Comparison of ENCODE assay signal across 10 cellular contexts in the genomic region with DNA sequence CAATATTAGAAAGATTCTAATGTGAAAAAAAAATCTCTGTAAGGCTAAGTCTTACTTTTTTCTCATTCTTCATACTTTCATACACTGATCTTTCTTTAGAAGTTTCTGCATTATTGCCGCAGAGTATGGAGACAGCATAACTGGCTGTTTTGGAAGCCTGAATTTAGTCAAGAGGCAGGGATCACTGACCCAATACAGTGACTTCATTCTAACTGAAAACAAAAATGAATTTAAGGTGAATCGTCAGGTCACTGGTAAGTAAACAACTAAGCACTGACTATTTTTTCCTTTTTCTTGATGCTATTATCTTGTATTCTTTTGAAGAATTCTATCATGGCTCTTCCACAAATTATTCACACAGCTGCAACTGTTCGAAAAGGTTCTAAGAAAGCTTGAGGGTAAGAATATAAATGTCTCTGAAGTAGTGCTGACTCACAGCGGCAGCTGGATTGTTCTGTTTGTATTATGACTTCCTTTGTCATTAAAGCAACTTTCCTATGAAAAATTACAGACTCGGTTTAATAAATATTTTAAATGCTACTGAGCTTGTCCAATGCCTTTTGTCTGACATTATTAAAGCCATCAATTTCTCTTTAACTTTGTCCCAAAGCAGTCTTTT.
A peak's percentile ranks its signal among the peaks of the same experiment; 100 is the strongest.
DNase-seq lines count a peak whose midpoint lies in the region; ATAC-seq and TF ChIP-seq lines count a peak whose summit lies in the region.
"Had no signal": no experiment of that assay in that cellular context is flagged by ENCODE, and none has a peak within 500 bp of the region (broad histone marks: within the 10 kb centered on the region; RNA-seq: fewer than 3 reads in every experiment).

No MANE protein-coding gene starts in this region.

- H3K27me3 Mint-ChIP-seq in activated CD8-positive, alpha-beta T cell treated with anti-CD3 and anti-CD28 coated beads for 36 hours: no peaks in the 10 kb centered on the region
- H3K27me3 Mint-ChIP-seq: activated naive CD8-positive, alpha-beta T cell treated with anti-CD3 and anti-CD28 coated beads, Interleukin-2, amount 50 U/mL, for 24 hours had no signal

- no peaks in the 10 kb centered on the region for H3K9me3 Mint-ChIP-seq in activated CD8-positive, alpha-beta T cell treated with anti-CD3 and anti-CD28 coated beads for 36 hours

- H3K27ac Mint-ChIP-seq in activated CD8-positive, alpha-beta T cell treated with anti-CD3 and anti-CD28 coated beads for 36 hours: no peak overlapping the region
- H3K27ac Mint-ChIP-seq: activated naive CD8-positive, alpha-beta T cell treated with anti-CD3 and anti-CD28 coated beads, Interleukin-2, amount 50 U/mL, for 24 hours had no signal

- H3K4me1 Mint-ChIP-seq in activated CD8-positive, alpha-beta T cell treated with anti-CD3 and anti-CD28 coated beads for 36 hours (ENCODE audit: low read depth): no peaks in the 10 kb centered on the region
- H3K4me1 Mint-ChIP-seq: activated naive CD8-positive, alpha-beta T cell treated with anti-CD3 and anti-CD28 coated beads, Interleukin-2, amount 50 U/mL, for 24 hours had no signal

- H3K4me3 Mint-ChIP-seq in activated CD8-positive, alpha-beta T cell treated with anti-CD3 and anti-CD28 coated beads for 36 hours: no peak overlapping the region
- H3K4me3 Mint-ChIP-seq: activated naive CD8-positive, alpha-beta T cell treated with anti-CD3 and anti-CD28 coated beads, Interleukin-2, amount 50 U/mL, for 24 hours had no signal

- ATAC-seq in GM21825 (IDR thresholded peaks at IDR 0.05; ENCODE audit: unreplicated experiment) (no peak), HG03520 (IDR thresholded peaks at IDR 0.05; ENCODE audit: unreplicated experiment) (no peak)
- no peak for ATAC-seq in activated CD8-positive, alpha-beta T cell treated with anti-CD3 and anti-CD28 coated beads for 36 hours
- ATAC-seq: activated naive CD8-positive, alpha-beta T cell treated with anti-CD3 and anti-CD28 coated beads, Interleukin-2, amount 50 U/mL, for 24 hours; left colon had no signal

- TF ChIP-seq CTCF in GM06990 (IDR thresholded peaks at IDR 0.05; ENCODE audit: insufficient read depth, low read length, poor library complexity, severe bottlenecking): no peak
- TF ChIP-seq CTCF in activated CD8-positive, alpha-beta T cell treated with anti-CD3 and anti-CD28 coated beads for 36 hours (IDR thresholded peaks at IDR 0.05): no peak

- CTCF ChIA-PET in activated CD8-positive, alpha-beta T cell treated with anti-CD3 and anti-CD28 coated beads for 36 hours (lab: Charles Lee): no interaction called here

- H3K4me3 ChIP-seq in GM06990 (replicated peaks; ENCODE audit: low read depth, low read length): peak overlapping the region; percentile 25; the same call in 1 of the 2 replicates

- no peak for DNase-seq in GM06990 (ENCODE audit: extremely low read depth, insufficient read length)
- peak; percentile 37 for DNase-seq in KBM-7
- DNase-seq in brain pericyte (ENCODE audit: low read depth, low spot score): peak; percentile 24
- peak; percentile 76 for DNase-seq in myocyte (ENCODE audit: low read depth)
- DNase-seq in activated CD8-positive, alpha-beta T cell treated with anti-CD3 and anti-CD28 coated beads for 36 hours: no peak
- DNase-seq in NCI-H2081 treated with DMSO at 0.1 percent for 48 hours (lab: John Stamatoyannopoulos, UW): no peak
- DNase-seq: activated naive CD8-positive, alpha-beta T cell treated with anti-CD3 and anti-CD28 coated beads, Interleukin-2, amount 50 U/mL, for 24 hours; left colon had no signal

- no peaks in the 10 kb centered on the region for H3K36me3 Mint-ChIP-seq in activated CD8-positive, alpha-beta T cell treated with anti-CD3 and anti-CD28 coated beads for 36 hours (ENCODE audit: low read depth)

- POLR2A ChIA-PET in activated CD8-positive, alpha-beta T cell treated with anti-CD3 and anti-CD28 coated beads for 36 hours (lab: Charles Lee): no interaction called here

- no peaks in the 10 kb centered on the region for H3K36me3 ChIP-seq in GM06990 (ENCODE audit: control insufficient read depth, insufficient read depth, low read length)

- H3K27me3 ChIP-seq in GM06990 (replicated peaks; ENCODE audit: control insufficient read depth, insufficient read depth, low read length): no peaks in the 10 kb centered on the region

- intact Hi-C loops in activated CD8-positive, alpha-beta T cell treated with anti-CD3 and anti-CD28 coated beads for 36 hours (cut with micrococcal nuclease): no loop called here

- in situ Hi-C loops in KBM-7 (cut with MboI; ENCODE audit: low pct_unique_long_range_greater_than_20kb, low sequenced_read_pairs): no loop called here

Comparison
In these comparisons a context has a peak if more than half of its experiments do, and no peak if none do; other contexts are left out.
1. DNase-seq: peak in KBM-7 (single experiment), brain pericyte (single experiment) and myocyte (single experiment); none in GM06990 (single experiment), activated CD8-positive, alpha-beta T cell treated with anti-CD3 and anti-CD28 coated beads for 36 hours (single experiment) and NCI-H2081 treated with DMSO at 0.1 percent for 48 hours (single experiment).